Comparison of ENCODE assay signal across 27 cellular contexts in genomic region chr17:13755851-13756250, GRCh38.
"Had no signal": no experiment of that assay in that cellular context is flagged by ENCODE, and none has a peak within 500 bp of the region (broad histone marks: within the 10 kb centered on the region; RNA-seq: fewer than 3 reads in every experiment).

No MANE protein-coding gene starts in this region.

- H3K27ac Mint-ChIP-seq: nephron; neural progenitor cell; progenitor cell of endocrine pancreas; stimulated activated effector memory CD8-positive, alpha-beta T cell treated with anti-CD3 and anti-CD28 coated beads, Interleukin-12 subunit alpha, Interleukin-12 subunit beta, amount 100 ng/mL, for 72 hours; stimulated activated naive CD8-positive, alpha-beta T cell treated with anti-CD3 and anti-CD28 coated beads, Interleukin-15, Interleukin-2, amounts not matched to agents 100 ng/mL and 50 ng/mL, for 24 hours; type B pancreatic cell had no signal

- H3K36me3 Mint-ChIP-seq: naive thymus-derived CD8-positive, alpha-beta T cell; neural progenitor cell; stimulated activated effector memory CD8-positive, alpha-beta T cell treated with anti-CD3 and anti-CD28 coated beads, Interleukin-12 subunit alpha, Interleukin-12 subunit beta, amount 100 ng/mL, for 72 hours; type B pancreatic cell had no signal

- ATAC-seq: left colon; left lung; lower lobe of right lung; mucosa of descending colon; naive thymus-derived CD8-positive, alpha-beta T cell; right cardiac atrium; sciatic nerve; stimulated activated effector memory CD8-positive, alpha-beta T cell treated with anti-CD3 and anti-CD28 coated beads, Interleukin-12 subunit alpha, Interleukin-12 subunit beta, amount 100 ng/mL, for 72 hours had no signal

- DNase-seq: head of caudate nucleus; hippocampal formation; left colon; left lung; lower lobe of right lung; midbrain; mucosa of descending colon; naive thymus-derived CD8-positive, alpha-beta T cell; occipital lobe; ovary; retina; right cardiac atrium; spleen; stimulated activated CD4-positive, alpha-beta T cell treated with anti-CD3 and anti-CD28 coated beads, Interleukin-4, amount 100 ng/mL, for 24 hours; stimulated activated naive CD4-positive, alpha-beta T cell; uterus had no signal

- H3K4me3 Mint-ChIP-seq: naive thymus-derived CD8-positive, alpha-beta T cell; nephron; neural progenitor cell; stimulated activated effector memory CD8-positive, alpha-beta T cell treated with anti-CD3 and anti-CD28 coated beads, Interleukin-12 subunit alpha, Interleukin-12 subunit beta, amount 100 ng/mL, for 72 hours; stimulated activated naive CD8-positive, alpha-beta T cell treated with anti-CD3 and anti-CD28 coated beads, Interleukin-15, Interleukin-2, amounts not matched to agents 100 ng/mL and 50 ng/mL, for 24 hours; type B pancreatic cell had no signal

- H3K27me3 ChIP-seq: left lung, neural progenitor cell, neutrophil, ovary, spleen, suprapubic skin, tibial nerve, uterus had no signal

- H3K9me3 Mint-ChIP-seq: naive thymus-derived CD8-positive, alpha-beta T cell; nephron; neural progenitor cell; stimulated activated effector memory CD8-positive, alpha-beta T cell treated with anti-CD3 and anti-CD28 coated beads, Interleukin-12 subunit alpha, Interleukin-12 subunit beta, amount 100 ng/mL, for 72 hours; stimulated activated naive CD8-positive, alpha-beta T cell treated with anti-CD3 and anti-CD28 coated beads, Interleukin-15, Interleukin-2, amounts not matched to agents 100 ng/mL and 50 ng/mL, for 24 hours; type B pancreatic cell had no signal

- H3K9me3 ChIP-seq: left lung, lower lobe of right lung, mucosa of descending colon, neutrophil, ovary, spleen, suprapubic skin, tibial nerve, uterus had no signal

- H3K36me3 ChIP-seq: left lung, lower lobe of right lung, neural progenitor cell, neutrophil, ovary, spleen, suprapubic skin, tibial nerve, uterus had no signal

- H3K4me1 ChIP-seq: left lung, lower lobe of right lung, spleen, suprapubic skin, tibial nerve, uterus had no signal

- H3K4me3 ChIP-seq: left lung, lower lobe of right lung, mucosa of descending colon, neural progenitor cell, ovary, skin epidermis, spleen, suprapubic skin, tibial nerve, uterus had no signal

- H3K4me1 Mint-ChIP-seq: nephron; stimulated activated effector memory CD8-positive, alpha-beta T cell treated with anti-CD3 and anti-CD28 coated beads, Interleukin-12 subunit alpha, Interleukin-12 subunit beta, amount 100 ng/mL, for 72 hours had no signal

- H2AFZ ChIP-seq: neural progenitor cell had no signal

- H3K4me2 ChIP-seq: neural progenitor cell had no signal

- H3K27ac ChIP-seq: left lung, lower lobe of right lung, neural progenitor cell, neutrophil, ovary, skin epidermis, spleen, suprapubic skin, tibial nerve, uterus had no signal

- H3K27me3 Mint-ChIP-seq: type B pancreatic cell had no signal
